34 cellular contexts compared by ENCODE assay signal in genomic region chr2:216041438-216041837, GRCh38.
"Had no signal": no experiment of that assay in that cellular context is flagged by ENCODE, and none has a peak within 500 bp of the region (broad histone marks: within the 10 kb centered on the region; RNA-seq: fewer than 3 reads in every experiment).

No MANE protein-coding gene starts in this region.

- H3K4me3 ChIP-seq: MG63 had no signal

- DNase-seq: Karpas-422, Kasumi-1, MG63, MM.1S, MV-4-11, NCI-H1048, NCI-H1092, NCI-H1092 treated with DMSO at 0.1 percent for 48 hours, NCI-H1105, NCI-H1105 treated with DMSO at 0.1 percent for 48 hours, NCI-H1417, NCI-H1417 treated with DMSO at 0.1 percent for 48 hours, NCI-H1436, NCI-H1436 treated with DMSO at 0.1 percent for 48 hours, NCI-H146, NCI-H1694, NCI-H1694 treated with DMSO at 0.1 percent for 48 hours, NCI-H187, NCI-H187 treated with DMSO at 0.1 percent for 48 hours, NCI-H1930, NCI-H2029, NCI-H2029 treated with DMSO at 0.1 percent for 48 hours, NCI-H2081, NCI-H2081 treated with DMSO at 0.1 percent for 48 hours, NCI-H2107, NCI-H2171, NCI-H2171 treated with DMSO at 0.1 percent for 48 hours, NCI-H2227 treated with DMSO at 0.1 percent for 48 hours, NCI-H226, NCI-H345, NCI-H446, NCI-H446 treated with DMSO at 0.1 percent for 48 hours, NCI-H510A, NCI-H510A treated with DMSO at 0.1 percent for 48 hours had no signal

- H3K36me3 ChIP-seq: MG63 had no signal

- H3K27me3 ChIP-seq: MG63 had no signal

- H3K9me3 ChIP-seq: MG63 had no signal
